27 cellular contexts compared by ENCODE assay signal in genomic region chr4:110104661-110105060, GRCh38.
DNase-seq lines count a peak whose midpoint lies in the region; ATAC-seq and TF ChIP-seq lines count a peak whose summit lies in the region.
"Had no signal": no experiment of that assay in that cellular context is flagged by ENCODE, and none has a peak within 500 bp of the region (broad histone marks: within the 10 kb centered on the region; RNA-seq: fewer than 3 reads in every experiment).

No MANE protein-coding gene starts in this region.

- H3K9me3 Mint-ChIP-seq in CD14-positive monocyte = peaks cover 0 to 3% (median 0%) of the 10 kb centered on the region in 7 donors
- H3K9me3 Mint-ChIP-seq in H9 = no peaks in the 10 kb centered on the region
- H3K9me3 Mint-ChIP-seq: activated naive CD4-positive, alpha-beta T cell treated with anti-CD3 and anti-CD28 coated beads, Interleukin-2, amount 50 U/mL, for 72 hours; activated T-helper 2 cell treated with anti-CD3 and anti-CD28 coated beads, Interferon-gamma antibody, Interleukin-2, Interleukin-4, amounts not matched to agents 10 μg/mL and 5 μg/mL and 100 μg/mL, durations not matched to agents 14 hours and 24 hours and 36 hours; dendritic cell treated with granulocyte-macrophage colony-stimulating factor and Interleukin-4, amounts not matched to agents 40 ng/mL and 50 ng/mL, for 4 days; nephron progenitor cell; T-helper 1 cell treated with Interleukin-12 subunit alpha and Interleukin-12 subunit beta and Interleukin-4 antibody, amounts not matched to agents 30 μg/mL and 1 μg/mL, for 36 hours had no signal

- H2AFZ ChIP-seq in SK-N-SH (ENCODE audit: low read depth) = no peak overlapping the region
- H2AFZ ChIP-seq in H9 (ENCODE audit: low read length) = no peak overlapping the region

- peak overlapping the region in 1 of 7 donors; percentile 25 for H3K27ac Mint-ChIP-seq in CD14-positive monocyte
- H3K27ac Mint-ChIP-seq in H9 = no peak overlapping the region
- H3K27ac Mint-ChIP-seq: activated CD8-positive, alpha-beta T cell treated with anti-CD3 and anti-CD28 coated beads, Interleukin-2, amount 10 ng/mL, durations not matched to agents 7 days and 5 days; activated naive CD4-positive, alpha-beta T cell treated with anti-CD3 and anti-CD28 coated beads, Interleukin-2, amount 50 U/mL, for 72 hours; activated T-helper 2 cell treated with anti-CD3 and anti-CD28 coated beads, Interferon-gamma antibody, Interleukin-2, Interleukin-4, amounts not matched to agents 10 μg/mL and 5 μg/mL and 100 μg/mL, durations not matched to agents 14 hours and 24 hours and 36 hours; B cell; dendritic cell treated with granulocyte-macrophage colony-stimulating factor and Interleukin-4, amounts not matched to agents 40 ng/mL and 50 ng/mL, for 4 days; nephron progenitor cell; T-helper 1 cell treated with Interleukin-12 subunit alpha and Interleukin-12 subunit beta and Interleukin-4 antibody, amounts not matched to agents 30 μg/mL and 1 μg/mL, for 36 hours had no signal

- H3K79me2 ChIP-seq in SK-N-SH (ENCODE audit: insufficient read depth) (no peaks in the 10 kb centered on the region), H9 (ENCODE audit: insufficient read depth, low read length) (no peaks in the 10 kb centered on the region; the same call in 1 of the 2 replicates)

- no peaks in the 10 kb centered on the region for H3K79me1 ChIP-seq in H9 (ENCODE audit: insufficient read depth, low read depth, low read length, poor library complexity, severe bottlenecking)

- H3K23ac ChIP-seq in H9 (ENCODE audit: insufficient read length, low read depth, low read length) = no peak overlapping the region

- H3K4me3 ChIP-seq in SK-N-SH (ENCODE audit: low read depth in 2 of 2, low read length in 1 of 2) = no peak overlapping the region
- H3K4me3 ChIP-seq in mucosa of descending colon = no peak overlapping the region
- H3K4me3 ChIP-seq: pancreas, right atrium auricular region had no signal

- WGBS in SK-N-SH (ENCODE audit: low lambda C conversion rate) = 91% methylated on average over 2 of the region's 2 CpGs
- WGBS in H9 (ENCODE audit: extremely low coverage, insufficient read length, low lambda C conversion rate) = no CpG with 5 or more reads among the region's 2 CpGs

- no peaks in the 10 kb centered on the region for H3K23me2 ChIP-seq in H9 (ENCODE audit: insufficient read length, low read depth, low read length, poor library complexity, severe bottlenecking)

- H4K91ac ChIP-seq in H9 (ENCODE audit: insufficient read length, low read depth, low read length) = no peak overlapping the region

- no peak for DNase-seq in SK-N-SH
- peak; percentile 95 for DNase-seq in cerebellar cortex (ENCODE audit: low spot score)
- DNase-seq in islet precursor cell = peak; percentile 63
- DNase-seq in superior temporal gyrus (ENCODE audit: extremely low spot score) = peak; percentile 62
- no peak for DNase-seq in mucosa of descending colon
- no peak for DNase-seq in CD14-positive monocyte (ENCODE audit: low spot score)
- DNase-seq in H9 = no peak
- DNase-seq: activated CD4-positive, CD25-positive, alpha-beta regulatory T cell treated with anti-CD3 and anti-CD28 coated beads, Interleukin-2, amount 50 U/mL, for 72 hours; activated CD8-positive, alpha-beta T cell treated with anti-CD3 and anti-CD28 coated beads, Interleukin-2, amount 10 ng/mL, durations not matched to agents 7 days and 5 days; DMS79; KG1; left ventricle myocardium superior; NCI-H1436 treated with DMSO at 0.1 percent for 48 hours; NCI-H524 treated with DMSO at 0.1 percent for 48 hours; nephron progenitor cell; pancreas; RPMI8226; stimulated activated CD4-positive, alpha-beta T cell treated with anti-CD3 and anti-CD28 coated beads, Interleukin-2, amount 100 ng/mL, for 24 hours; trophoblast cell had no signal

- H3K4me2 ChIP-seq in SK-N-SH (no peak overlapping the region), H9 (ENCODE audit: insufficient read depth, insufficient read length, low read length) (no peak overlapping the region)

- intact Hi-C loops in mucosa of descending colon (cut with DNase I, micrococcal nuclease) = no loop called here
- intact Hi-C loops in CD14-positive monocyte (cut with micrococcal nuclease) = no loop called here

- H4K8ac ChIP-seq in H9 (replicated peaks; ENCODE audit: insufficient read length, low read depth, low read length) = no peak overlapping the region

- no peak overlapping the region for H2BK20ac ChIP-seq in H9 (ENCODE audit: low read depth, low read length, poor library complexity, severe bottlenecking)

- no peak for TF ChIP-seq RAD21 in SK-N-SH (IDR thresholded peaks at IDR 0.05; ENCODE audit: low read length)

- H3K14ac ChIP-seq in H9 (ENCODE audit: insufficient read depth, low read length) = no peak overlapping the region

- H3K9ac ChIP-seq in SK-N-SH (no peak overlapping the region), H9 (ENCODE audit: extremely low read depth, insufficient read length, low read length) (no peak overlapping the region)

- no peak overlapping the region for H2BK120ac ChIP-seq in H9 (ENCODE audit: low read depth, low read length, poor library complexity, severe bottlenecking)

- H3K36me3 Mint-ChIP-seq in CD14-positive monocyte (no peaks in the 10 kb centered on the region), H9 (ENCODE audit: insufficient read depth in 1 of 3, low read depth in 3 of 3) (peaks cover 4 to 23% (median 23%) of the 10 kb centered on the region in 3 experiments; a peak in 6 of 7 replicates)

- H3K4me1 ChIP-seq in SK-N-SH (ENCODE audit: control insufficient read depth in 1 of 2, insufficient read depth in 2 of 2, low read depth in 1 of 2, low read length in 1 of 2) = peaks cover 5 to 16% of the 10 kb centered on the region in 2 experiments; a peak in 3 of 4 replicates
- H3K4me1 ChIP-seq in mucosa of descending colon (ENCODE audit: low read depth) = no peaks in the 10 kb centered on the region
- H3K4me1 ChIP-seq in H9 (ENCODE audit: insufficient read depth, low read length) = peaks cover 2% of the 10 kb centered on the region; the same call in 1 of the 2 replicates

- H4K20me1 ChIP-seq in SK-N-SH (ENCODE audit: insufficient read depth) (no peaks in the 10 kb centered on the region), H9 (ENCODE audit: control insufficient read depth, insufficient read depth, insufficient read length) (no peaks in the 10 kb centered on the region)

- no peaks in the 10 kb centered on the region for H3K27me3 ChIP-seq in SK-N-SH (ENCODE audit: insufficient read depth)
- H3K27me3 ChIP-seq in H9 (ENCODE audit: insufficient read depth, low read length) = no peaks in the 10 kb centered on the region
- H3K27me3 ChIP-seq: pancreas, right atrium auricular region had no signal

- H3K36me3 ChIP-seq in SK-N-SH (replicated peaks in 1 of 2; ENCODE audit: control insufficient read depth in 1 of 2, insufficient read depth in 2 of 2, low read length in 1 of 2) (peaks cover 0 to 3% of the 10 kb centered on the region in 2 experiments), mucosa of descending colon (ENCODE audit: low read depth) (no peaks in the 10 kb centered on the region)
- H3K36me3 ChIP-seq: pancreas, right atrium auricular region had no signal

- no peak overlapping the region for H3K4ac ChIP-seq in H9 (ENCODE audit: low read depth, low read length)

- H3T11ph ChIP-seq in H9 (ENCODE audit: low read length) = no peak overlapping the region

- H2BK15ac ChIP-seq in H9 (ENCODE audit: low read depth, low read length) = no peak overlapping the region

- TF ChIP-seq CTCF in SK-N-SH (IDR thresholded peaks at IDR 0.05) (no peak), mucosa of descending colon (IDR thresholded peaks at IDR 0.05) (no peak), CD14-positive monocyte (IDR thresholded peaks at IDR 0.05) (no peak), H9 (conservative IDR thresholded peaks at IDR 0.05) (no peak)

- POLR2A ChIA-PET in SK-N-SH (lab: Yijun Ruan, JAX) = no interaction called here

- H3K4me1 Mint-ChIP-seq in CD14-positive monocyte = peaks cover 32% of the 10 kb centered on the region
- peaks cover 36 to 45% of the 10 kb centered on the region in 2 experiments for H3K4me1 Mint-ChIP-seq in H9
- H3K4me1 Mint-ChIP-seq: nephron progenitor cell had no signal

- no peak overlapping the region for H2BK12ac ChIP-seq in H9 (ENCODE audit: insufficient read length, low read depth, low read length)

- H3K18ac ChIP-seq in H9 (ENCODE audit: insufficient read length, low read depth, low read length) = no peak overlapping the region

- H3K27ac ChIP-seq in SK-N-SH (ENCODE audit: low read depth in 2 of 2, low read length in 1 of 2) (peak overlapping the region in 1 of 2 experiments; percentile 47; a peak in 2 of 4 replicates), H9 (ENCODE audit: insufficient read length, low read depth, low read length) (no peak overlapping the region)
- H3K27ac ChIP-seq: pancreas, right atrium auricular region had no signal

- no peaks in the 10 kb centered on the region for H3K9me2 ChIP-seq in SK-N-SH

- H3F3A ChIP-seq in SK-N-SH (replicated peaks; ENCODE audit: insufficient read depth) = peaks cover 4% of the 10 kb centered on the region

- H4K5ac ChIP-seq in H9 (ENCODE audit: insufficient read length, low read depth, low read length) = no peak overlapping the region

- H2BK5ac ChIP-seq in H9 (ENCODE audit: insufficient read length, low read length) = no peak overlapping the region

- no peaks in the 10 kb centered on the region for H3K27me3 Mint-ChIP-seq in CD14-positive monocyte (ENCODE audit: low read depth in 3 of 3)
- H3K27me3 Mint-ChIP-seq in H9 (ENCODE audit: low read depth) = no peaks in the 10 kb centered on the region
- H3K27me3 Mint-ChIP-seq: B cell had no signal

- H3K4me3 Mint-ChIP-seq in CD14-positive monocyte (no peak overlapping the region), H9 (no peak overlapping the region)
- H3K4me3 Mint-ChIP-seq: activated CD8-positive, alpha-beta T cell treated with anti-CD3 and anti-CD28 coated beads, Interleukin-2, amount 10 ng/mL, durations not matched to agents 7 days and 5 days; B cell; dendritic cell treated with granulocyte-macrophage colony-stimulating factor and Interleukin-4, amounts not matched to agents 40 ng/mL and 50 ng/mL, for 4 days; nephron progenitor cell; T-helper 1 cell treated with Interleukin-12 subunit alpha and Interleukin-12 subunit beta and Interleukin-4 antibody, amounts not matched to agents 30 μg/mL and 1 μg/mL, for 36 hours had no signal

- no peak for TF ChIP-seq EP300 in SK-N-SH (IDR thresholded peaks at IDR 0.05; ENCODE audit: borderline replicate concordance in 1 of 2, low read depth in 1 of 2, low read length in 1 of 2)

- H2AK5ac ChIP-seq in H9 (ENCODE audit: insufficient read length, low read length) = no peak overlapping the region

- H3K9me3 ChIP-seq in SK-N-SH (no peaks in the 10 kb centered on the region), mucosa of descending colon (no peaks in the 10 kb centered on the region), H9 (ENCODE audit: control insufficient read depth, low read depth, low read length) (no peaks in the 10 kb centered on the region)
- H3K9me3 ChIP-seq: pancreas, right atrium auricular region had no signal

- no peak for ATAC-seq in SK-N-SH treated with all-trans-retinoic acid at 6 μM for 48 hours
- ATAC-seq in mucosa of descending colon = no peak
- ATAC-seq: activated CD8-positive, alpha-beta T cell treated with anti-CD3 and anti-CD28 coated beads, Interleukin-2, amount 10 ng/mL, durations not matched to agents 7 days and 5 days; activated naive CD4-positive, alpha-beta T cell treated with anti-CD3 and anti-CD28 coated beads, Interleukin-2, amount 50 U/mL, for 72 hours; HCT116; left ventricle myocardium superior had no signal

- no peak overlapping the region for H3K56ac ChIP-seq in H9 (ENCODE audit: insufficient read length, low read depth, low read length)

- CTCF ChIA-PET in SK-N-SH (lab: Yijun Ruan, JAX) = interaction anchor here (1.3 kb wide), 1 partner anchor 55 kb away, joined by 4 read pairs; no protein-coding TSS in a partner anchor

Comparison
In these comparisons a context has a peak if more than half of its experiments do, and no peak if none do; other contexts are left out.
1. DNase-seq: peak in cerebellar cortex (single experiment), islet precursor cell (single experiment) and superior temporal gyrus (single experiment); none in SK-N-SH (single experiment), mucosa of descending colon (0 of 3), CD14-positive monocyte (single experiment) and H9 (single experiment).